In the genomic region with DNA sequence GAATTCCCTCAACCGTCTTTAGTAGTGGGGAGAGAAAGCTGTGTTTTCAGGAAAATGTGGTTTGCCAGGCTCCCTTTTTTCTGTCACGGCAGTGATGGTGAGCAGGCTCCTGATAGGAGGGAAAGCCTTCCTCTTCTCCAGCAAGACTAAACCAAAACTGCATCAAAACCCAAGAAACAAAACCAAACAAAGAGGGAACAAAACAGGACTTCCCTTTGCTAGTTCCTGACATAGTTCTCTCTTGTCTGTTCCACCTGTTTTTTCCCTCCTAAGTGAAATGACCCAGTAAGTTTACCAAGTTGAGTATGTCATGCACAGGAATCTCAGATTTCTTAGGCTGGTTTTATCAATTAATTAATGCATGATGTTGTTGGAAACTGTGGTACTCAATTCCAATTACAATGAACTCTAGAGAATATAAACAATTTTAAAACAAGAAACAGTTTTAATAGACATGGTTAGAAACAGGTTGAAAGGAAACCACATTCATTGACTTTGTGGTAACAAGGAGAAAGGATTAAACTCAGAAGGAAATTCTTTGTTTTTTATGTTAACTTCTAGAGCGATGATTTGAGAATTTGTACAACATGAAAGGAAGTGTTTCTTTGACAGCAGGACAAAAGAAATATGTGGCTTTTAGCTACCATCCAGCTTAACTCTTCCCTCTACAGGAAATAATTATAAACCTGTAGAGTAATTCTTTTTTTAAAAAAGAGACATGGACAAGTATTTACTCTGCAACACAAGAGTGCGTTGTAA, we compare ENCODE assay signal across 14 cellular contexts.
"Had no signal": no experiment of that assay in that cellular context is flagged by ENCODE, and none has a peak within 500 bp of the region (broad histone marks: within the 10 kb centered on the region; RNA-seq: fewer than 3 reads in every experiment).

No MANE protein-coding gene starts in this region.

- H3K4me1 Mint-ChIP-seq: stimulated activated memory B cell treated with anti-CD40 and anti-IgM and Interleukin-4, amounts not matched to agents 10 μg/mL and 1 μg/mL and 100 μg/mL, for 72 hours had no signal

- H3K27me3 Mint-ChIP-seq: activated naive CD4-positive, alpha-beta T cell treated with anti-CD3 and anti-CD28 coated beads, Interleukin-2, amount 10 ng/mL, durations not matched to agents 7 days and 5 days had no signal

- H3K9me3 ChIP-seq: adrenal gland, gastroesophageal sphincter, thyroid gland had no signal

- H3K4me3 Mint-ChIP-seq: activated naive CD4-positive, alpha-beta T cell treated with anti-CD3 and anti-CD28 coated beads, Interleukin-2, amount 10 ng/mL, durations not matched to agents 7 days and 5 days; stimulated activated memory B cell treated with anti-CD40 and anti-IgM and Interleukin-4, amounts not matched to agents 10 μg/mL and 1 μg/mL and 100 μg/mL, for 72 hours had no signal

- H3K4me1 ChIP-seq: adrenal gland, thyroid gland had no signal

- H3K27me3 ChIP-seq: adrenal gland, gastroesophageal sphincter, heart right ventricle, thyroid gland had no signal

- ATAC-seq: gastroesophageal sphincter; heart right ventricle; left cardiac atrium; stimulated activated memory B cell treated with anti-CD40 and anti-IgM and Interleukin-4, amounts not matched to agents 10 μg/mL and 1 μg/mL and 100 μg/mL, for 72 hours had no signal

- H3K9me3 Mint-ChIP-seq: activated naive CD4-positive, alpha-beta T cell treated with anti-CD3 and anti-CD28 coated beads, Interleukin-2, amount 10 ng/mL, durations not matched to agents 7 days and 5 days; activated T-helper 2 cell treated with anti-CD3 and anti-CD28 coated beads, Interferon-gamma antibody, Interleukin-2, Interleukin-4, amounts not matched to agents 10 μg/mL and 5 μg/mL and 100 μg/mL, durations not matched to agents 14 hours and 24 hours and 36 hours; stimulated activated memory B cell treated with anti-CD40 and anti-IgM and Interleukin-4, amounts not matched to agents 10 μg/mL and 1 μg/mL and 100 μg/mL, for 72 hours had no signal

- H3K36me3 Mint-ChIP-seq: activated naive CD4-positive, alpha-beta T cell treated with anti-CD3 and anti-CD28 coated beads, Interleukin-2, amount 10 ng/mL, durations not matched to agents 7 days and 5 days; stimulated activated memory B cell treated with anti-CD40 and anti-IgM and Interleukin-4, amounts not matched to agents 10 μg/mL and 1 μg/mL and 100 μg/mL, for 72 hours had no signal

- H3K27ac Mint-ChIP-seq: activated naive CD4-positive, alpha-beta T cell treated with anti-CD3 and anti-CD28 coated beads, Interleukin-2, amount 10 ng/mL, durations not matched to agents 7 days and 5 days; activated T-helper 2 cell treated with anti-CD3 and anti-CD28 coated beads, Interferon-gamma antibody, Interleukin-2, Interleukin-4, amounts not matched to agents 10 μg/mL and 5 μg/mL and 100 μg/mL, durations not matched to agents 14 hours and 24 hours and 36 hours; stimulated activated memory B cell treated with anti-CD40 and anti-IgM and Interleukin-4, amounts not matched to agents 10 μg/mL and 1 μg/mL and 100 μg/mL, for 72 hours had no signal

- H3K4me3 ChIP-seq: adrenal gland, gastroesophageal sphincter, heart right ventricle, lung, thyroid gland had no signal

- H3K27ac ChIP-seq: adrenal gland, gastroesophageal sphincter, thyroid gland had no signal

- H3K36me3 ChIP-seq: adrenal gland, gastroesophageal sphincter, heart right ventricle, thyroid gland had no signal

- DNase-seq: activated CD4-positive, alpha-beta T cell treated with anti-CD3 and anti-CD28 coated beads, Interleukin-2, amount 50 U/mL, for 4 hours; activated CD4-positive, CD25-positive, alpha-beta regulatory T cell treated with anti-CD3 and anti-CD28 coated beads, Interleukin-2, amount 50 U/mL, for 72 hours; activated naive CD4-positive, alpha-beta T cell treated with anti-CD3 and anti-CD28 coated beads, Interleukin-2, amount 10 ng/mL, durations not matched to agents 7 days and 5 days; adrenal gland; heart right ventricle; left cardiac atrium; midbrain; posterior cingulate gyrus; stimulated activated CD4-positive, alpha-beta T cell treated with anti-CD3 and anti-CD28 coated beads, Interleukin-2, amount 100 ng/mL, for 48 hours; thyroid gland had no signal
